In the genomic region with DNA sequence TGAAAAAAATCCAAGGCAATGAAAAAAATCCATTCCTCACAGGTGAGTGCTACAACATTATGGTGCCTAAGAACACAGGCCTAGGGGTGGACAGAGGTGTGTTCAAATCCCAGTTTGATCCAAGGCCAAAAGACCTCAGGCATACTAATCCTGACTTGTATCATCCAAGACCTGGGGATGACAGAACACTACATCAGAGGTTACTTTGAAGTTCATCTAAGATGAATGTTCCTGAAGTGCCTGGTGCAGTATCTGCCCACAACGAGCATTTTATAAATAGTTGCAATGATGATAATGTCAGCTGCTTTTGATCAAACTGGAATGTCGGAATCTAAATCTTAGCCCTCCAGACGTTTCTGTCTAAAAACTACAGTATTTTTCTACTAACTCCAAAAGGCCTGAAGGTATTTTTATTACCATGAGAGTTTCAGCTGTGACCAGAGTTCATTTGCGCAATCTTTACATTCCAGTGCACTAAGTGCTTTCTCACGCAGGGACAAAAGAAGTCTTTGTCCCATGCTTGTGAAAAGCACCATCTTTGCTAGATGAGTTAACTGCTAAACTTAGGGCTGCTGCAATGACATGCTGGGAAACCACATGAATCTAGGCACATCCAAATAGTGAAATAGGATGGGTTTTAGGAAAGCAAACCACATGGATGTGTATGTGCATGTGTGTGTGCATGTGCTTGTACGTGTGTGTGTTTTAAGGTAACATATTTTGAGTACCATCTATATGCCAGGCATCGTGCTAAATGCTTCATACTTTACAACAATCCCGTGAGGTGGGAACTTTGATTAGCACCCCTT, we compare ENCODE assay signal across 1 cellular context.
A peak's percentile ranks its signal among the peaks of the same experiment; 100 is the strongest.
TF ChIP-seq lines count a peak whose summit lies in the region.

No MANE protein-coding gene starts in this region.

TF ChIP-seq in HepG2, 621 proteins besides CTCF, POLR2A, EP300 and RAD21 (continued from another document and continues in another):
- TF ChIP-seq, protein P1, sequence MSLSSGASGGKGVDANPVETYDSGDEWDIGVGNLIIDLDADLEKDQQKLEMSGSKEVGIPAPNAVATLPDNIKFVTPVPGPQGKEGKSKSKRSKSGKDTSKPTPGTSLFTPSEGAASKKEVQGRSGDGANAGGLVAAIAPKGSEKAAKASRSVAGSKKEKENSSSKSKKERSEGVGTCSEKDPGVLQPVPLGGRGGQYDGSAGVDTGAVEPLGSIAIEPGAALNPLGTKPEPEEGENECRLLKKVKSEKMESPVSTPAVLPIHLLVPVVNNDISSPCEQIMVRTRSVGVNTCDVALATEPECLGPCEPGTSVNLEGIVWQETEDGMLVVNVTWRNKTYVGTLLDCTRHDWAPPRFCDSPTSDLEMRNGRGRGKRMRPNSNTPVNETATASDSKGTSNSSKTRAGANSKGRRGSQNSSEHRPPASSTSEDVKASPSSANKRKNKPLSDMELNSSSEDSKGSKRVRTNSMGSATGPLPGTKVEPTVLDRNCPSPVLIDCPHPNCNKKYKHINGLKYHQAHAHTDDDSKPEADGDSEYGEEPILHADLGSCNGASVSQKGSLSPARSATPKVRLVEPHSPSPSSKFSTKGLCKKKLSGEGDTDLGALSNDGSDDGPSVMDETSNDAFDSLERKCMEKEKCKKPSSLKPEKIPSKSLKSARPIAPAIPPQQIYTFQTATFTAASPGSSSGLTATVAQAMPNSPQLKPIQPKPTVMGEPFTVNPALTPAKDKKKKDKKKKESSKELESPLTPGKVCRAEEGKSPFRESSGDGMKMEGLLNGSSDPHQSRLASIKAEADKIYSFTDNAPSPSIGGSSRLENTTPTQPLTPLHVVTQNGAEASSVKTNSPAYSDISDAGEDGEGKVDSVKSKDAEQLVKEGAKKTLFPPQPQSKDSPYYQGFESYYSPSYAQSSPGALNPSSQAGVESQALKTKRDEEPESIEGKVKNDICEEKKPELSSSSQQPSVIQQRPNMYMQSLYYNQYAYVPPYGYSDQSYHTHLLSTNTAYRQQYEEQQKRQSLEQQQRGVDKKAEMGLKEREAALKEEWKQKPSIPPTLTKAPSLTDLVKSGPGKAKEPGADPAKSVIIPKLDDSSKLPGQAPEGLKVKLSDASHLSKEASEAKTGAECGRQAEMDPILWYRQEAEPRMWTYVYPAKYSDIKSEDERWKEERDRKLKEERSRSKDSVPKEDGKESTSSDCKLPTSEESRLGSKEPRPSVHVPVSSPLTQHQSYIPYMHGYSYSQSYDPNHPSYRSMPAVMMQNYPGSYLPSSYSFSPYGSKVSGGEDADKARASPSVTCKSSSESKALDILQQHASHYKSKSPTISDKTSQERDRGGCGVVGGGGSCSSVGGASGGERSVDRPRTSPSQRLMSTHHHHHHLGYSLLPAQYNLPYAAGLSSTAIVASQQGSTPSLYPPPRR (CRISPR knock-in tag; IDR thresholded peaks at IDR 0.05; ENCODE audit: borderline replicate concordance) = peak; percentile 84
- TF ChIP-seq WIZ (CRISPR knock-in tag; IDR thresholded peaks at IDR 0.05) = no peak
- TF ChIP-seq, protein P2, sequence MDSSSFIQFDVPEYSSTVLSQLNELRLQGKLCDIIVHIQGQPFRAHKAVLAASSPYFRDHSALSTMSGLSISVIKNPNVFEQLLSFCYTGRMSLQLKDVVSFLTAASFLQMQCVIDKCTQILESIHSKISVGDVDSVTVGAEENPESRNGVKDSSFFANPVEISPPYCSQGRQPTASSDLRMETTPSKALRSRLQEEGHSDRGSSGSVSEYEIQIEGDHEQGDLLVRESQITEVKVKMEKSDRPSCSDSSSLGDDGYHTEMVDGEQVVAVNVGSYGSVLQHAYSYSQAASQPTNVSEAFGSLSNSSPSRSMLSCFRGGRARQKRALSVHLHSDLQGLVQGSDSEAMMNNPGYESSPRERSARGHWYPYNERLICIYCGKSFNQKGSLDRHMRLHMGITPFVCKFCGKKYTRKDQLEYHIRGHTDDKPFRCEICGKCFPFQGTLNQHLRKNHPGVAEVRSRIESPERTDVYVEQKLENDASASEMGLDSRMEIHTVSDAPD (CRISPR knock-in tag; IDR thresholded peaks at IDR 0.05) = no peak; the same call in 1 of the 2 replicates
- peak; percentile 11; the same call in 1 of the 2 replicates for TF ChIP-seq ATF7 (IDR thresholded peaks at IDR 0.05)
- TF ChIP-seq ATF7 (CRISPR knock-in tag; IDR thresholded peaks at IDR 0.05) = no peak
- no peak for TF ChIP-seq EHMT2 (IDR thresholded peaks at IDR 0.05; ENCODE audit: borderline replicate concordance, low read depth, low read length)
- peak; percentile 62; the same call in 1 of the 2 replicates for TF ChIP-seq MED13 (CRISPR knock-in tag; IDR thresholded peaks at IDR 0.05)
- TF ChIP-seq U2AF1 (optimal IDR thresholded peaks at IDR 0.05; ENCODE audit: low read depth, low read length) = no peak
- TF ChIP-seq, protein P3, sequence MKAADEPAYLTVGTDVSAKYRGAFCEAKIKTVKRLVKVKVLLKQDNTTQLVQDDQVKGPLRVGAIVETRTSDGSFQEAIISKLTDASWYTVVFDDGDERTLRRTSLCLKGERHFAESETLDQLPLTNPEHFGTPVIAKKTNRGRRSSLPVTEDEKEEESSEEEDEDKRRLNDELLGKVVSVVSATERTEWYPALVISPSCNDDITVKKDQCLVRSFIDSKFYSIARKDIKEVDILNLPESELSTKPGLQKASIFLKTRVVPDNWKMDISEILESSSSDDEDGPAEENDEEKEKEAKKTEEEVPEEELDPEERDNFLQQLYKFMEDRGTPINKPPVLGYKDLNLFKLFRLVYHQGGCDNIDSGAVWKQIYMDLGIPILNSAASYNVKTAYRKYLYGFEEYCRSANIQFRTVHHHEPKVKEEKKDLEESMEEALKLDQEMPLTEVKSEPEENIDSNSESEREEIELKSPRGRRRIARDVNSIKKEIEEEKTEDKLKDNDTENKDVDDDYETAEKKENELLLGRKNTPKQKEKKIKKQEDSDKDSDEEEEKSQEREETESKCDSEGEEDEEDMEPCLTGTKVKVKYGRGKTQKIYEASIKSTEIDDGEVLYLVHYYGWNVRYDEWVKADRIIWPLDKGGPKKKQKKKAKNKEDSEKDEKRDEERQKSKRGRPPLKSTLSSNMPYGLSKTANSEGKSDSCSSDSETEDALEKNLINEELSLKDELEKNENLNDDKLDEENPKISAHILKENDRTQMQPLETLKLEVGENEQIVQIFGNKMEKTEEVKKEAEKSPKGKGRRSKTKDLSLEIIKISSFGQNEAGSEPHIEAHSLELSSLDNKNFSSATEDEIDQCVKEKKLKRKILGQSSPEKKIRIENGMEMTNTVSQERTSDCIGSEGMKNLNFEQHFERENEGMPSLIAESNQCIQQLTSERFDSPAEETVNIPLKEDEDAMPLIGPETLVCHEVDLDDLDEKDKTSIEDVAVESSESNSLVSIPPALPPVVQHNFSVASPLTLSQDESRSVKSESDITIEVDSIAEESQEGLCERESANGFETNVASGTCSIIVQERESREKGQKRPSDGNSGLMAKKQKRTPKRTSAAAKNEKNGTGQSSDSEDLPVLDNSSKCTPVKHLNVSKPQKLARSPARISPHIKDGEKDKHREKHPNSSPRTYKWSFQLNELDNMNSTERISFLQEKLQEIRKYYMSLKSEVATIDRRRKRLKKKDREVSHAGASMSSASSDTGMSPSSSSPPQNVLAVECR (CRISPR knock-in tag; IDR thresholded peaks at IDR 0.05; ENCODE audit: borderline replicate concordance) = peak; percentile 60; the same call in 1 of the 2 replicates
- no peak for TF ChIP-seq ZNF367 (CRISPR knock-in tag; IDR thresholded peaks at IDR 0.05; ENCODE audit: borderline replicate concordance)
- 0 out of 2 replicates have a peak, but pooled peaks have one; percentile 22 for TF ChIP-seq ZBTB21 (CRISPR knock-in tag; IDR thresholded peaks at IDR 0.05)
- no peak for TF ChIP-seq ZFP36 (IDR thresholded peaks at IDR 0.05; ENCODE audit: borderline replicate concordance, low read depth, low read length, partially characterized antibody)
- no peak for TF ChIP-seq NRL (CRISPR knock-in tag; IDR thresholded peaks at IDR 0.05; ENCODE audit: borderline replicate concordance)
- peak; percentile 49; the same call in 1 of the 2 replicates for TF ChIP-seq RFXAP (CRISPR knock-in tag; IDR thresholded peaks at IDR 0.05; ENCODE audit: borderline replicate concordance)
- TF ChIP-seq, protein P4, sequence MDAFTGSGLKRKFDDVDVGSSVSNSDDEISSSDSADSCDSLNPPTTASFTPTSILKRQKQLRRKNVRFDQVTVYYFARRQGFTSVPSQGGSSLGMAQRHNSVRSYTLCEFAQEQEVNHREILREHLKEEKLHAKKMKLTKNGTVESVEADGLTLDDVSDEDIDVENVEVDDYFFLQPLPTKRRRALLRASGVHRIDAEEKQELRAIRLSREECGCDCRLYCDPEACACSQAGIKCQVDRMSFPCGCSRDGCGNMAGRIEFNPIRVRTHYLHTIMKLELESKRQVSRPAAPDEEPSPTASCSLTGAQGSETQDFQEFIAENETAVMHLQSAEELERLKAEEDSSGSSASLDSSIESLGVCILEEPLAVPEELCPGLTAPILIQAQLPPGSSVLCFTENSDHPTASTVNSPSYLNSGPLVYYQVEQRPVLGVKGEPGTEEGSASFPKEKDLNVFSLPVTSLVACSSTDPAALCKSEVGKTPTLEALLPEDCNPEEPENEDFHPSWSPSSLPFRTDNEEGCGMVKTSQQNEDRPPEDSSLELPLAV (CRISPR knock-in tag; conservative IDR thresholded peaks at IDR 0.05; ENCODE audit: low read depth) = no peak
- no peak for TF ChIP-seq CREB1 (IDR thresholded peaks at IDR 0.05)
- peak; percentile 82 for TF ChIP-seq CREB1 (CRISPR knock-in tag; IDR thresholded peaks at IDR 0.05)
- TF ChIP-seq CHD4 (IDR thresholded peaks at IDR 0.05; ENCODE audit: borderline replicate concordance, low read length) = peak; percentile 79; the same call in 1 of the 2 replicates
- peak; percentile 79; the same call in 1 of the 2 replicates for TF ChIP-seq ZSCAN21 (CRISPR knock-in tag; IDR thresholded peaks at IDR 0.05; ENCODE audit: borderline replicate concordance)
- no peak for TF ChIP-seq ZNF619 (CRISPR knock-in tag; IDR thresholded peaks at IDR 0.05)
- no peak; the same call in 1 of the 2 replicates for TF ChIP-seq TGIF2 (CRISPR knock-in tag; IDR thresholded peaks at IDR 0.05)
- TF ChIP-seq, protein P5, sequence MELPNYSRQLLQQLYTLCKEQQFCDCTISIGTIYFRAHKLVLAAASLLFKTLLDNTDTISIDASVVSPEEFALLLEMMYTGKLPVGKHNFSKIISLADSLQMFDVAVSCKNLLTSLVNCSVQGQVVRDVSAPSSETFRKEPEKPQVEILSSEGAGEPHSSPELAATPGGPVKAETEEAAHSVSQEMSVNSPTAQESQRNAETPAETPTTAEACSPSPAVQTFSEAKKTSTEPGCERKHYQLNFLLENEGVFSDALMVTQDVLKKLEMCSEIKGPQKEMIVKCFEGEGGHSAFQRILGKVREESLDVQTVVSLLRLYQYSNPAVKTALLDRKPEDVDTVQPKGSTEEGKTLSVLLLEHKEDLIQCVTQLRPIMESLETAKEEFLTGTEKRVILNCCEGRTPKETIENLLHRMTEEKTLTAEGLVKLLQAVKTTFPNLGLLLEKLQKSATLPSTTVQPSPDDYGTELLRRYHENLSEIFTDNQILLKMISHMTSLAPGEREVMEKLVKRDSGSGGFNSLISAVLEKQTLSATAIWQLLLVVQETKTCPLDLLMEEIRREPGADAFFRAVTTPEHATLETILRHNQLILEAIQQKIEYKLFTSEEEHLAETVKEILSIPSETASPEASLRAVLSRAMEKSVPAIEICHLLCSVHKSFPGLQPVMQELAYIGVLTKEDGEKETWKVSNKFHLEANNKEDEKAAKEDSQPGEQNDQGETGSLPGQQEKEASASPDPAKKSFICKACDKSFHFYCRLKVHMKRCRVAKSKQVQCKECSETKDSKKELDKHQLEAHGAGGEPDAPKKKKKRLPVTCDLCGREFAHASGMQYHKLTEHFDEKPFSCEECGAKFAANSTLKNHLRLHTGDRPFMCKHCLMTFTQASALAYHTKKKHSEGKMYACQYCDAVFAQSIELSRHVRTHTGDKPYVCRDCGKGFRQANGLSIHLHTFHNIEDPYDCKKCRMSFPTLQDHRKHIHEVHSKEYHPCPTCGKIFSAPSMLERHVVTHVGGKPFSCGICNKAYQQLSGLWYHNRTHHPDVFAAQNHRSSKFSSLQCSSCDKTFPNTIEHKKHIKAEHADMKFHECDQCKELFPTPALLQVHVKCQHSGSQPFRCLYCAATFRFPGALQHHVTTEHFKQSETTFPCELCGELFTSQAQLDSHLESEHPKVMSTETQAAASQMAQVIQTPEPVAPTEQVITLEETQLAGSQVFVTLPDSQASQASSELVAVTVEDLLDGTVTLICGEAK (IDR thresholded peaks at IDR 0.05) = no peak
- TF ChIP-seq, protein P5 (CRISPR knock-in tag; IDR thresholded peaks at IDR 0.05) = no peak; the same call in 1 of the 2 replicates
- 0 out of 2 replicates have a peak, but pooled peaks have one; percentile 56 for TF ChIP-seq ZBTB7B (CRISPR knock-in tag; IDR thresholded peaks at IDR 0.05)
- TF ChIP-seq DNMT1 (CRISPR knock-in tag; IDR thresholded peaks at IDR 0.05) = no peak
- no peak for TF ChIP-seq ZNF790 (CRISPR knock-in tag; IDR thresholded peaks at IDR 0.05; ENCODE audit: borderline replicate concordance)
- TF ChIP-seq, protein P6, sequence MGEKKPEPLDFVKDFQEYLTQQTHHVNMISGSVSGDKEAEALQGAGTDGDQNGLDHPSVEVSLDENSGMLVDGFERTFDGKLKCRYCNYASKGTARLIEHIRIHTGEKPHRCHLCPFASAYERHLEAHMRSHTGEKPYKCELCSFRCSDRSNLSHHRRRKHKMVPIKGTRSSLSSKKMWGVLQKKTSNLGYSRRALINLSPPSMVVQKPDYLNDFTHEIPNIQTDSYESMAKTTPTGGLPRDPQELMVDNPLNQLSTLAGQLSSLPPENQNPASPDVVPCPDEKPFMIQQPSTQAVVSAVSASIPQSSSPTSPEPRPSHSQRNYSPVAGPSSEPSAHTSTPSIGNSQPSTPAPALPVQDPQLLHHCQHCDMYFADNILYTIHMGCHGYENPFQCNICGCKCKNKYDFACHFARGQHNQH (CRISPR knock-in tag; IDR thresholded peaks at IDR 0.05) = peak; percentile 92
